2 cellular contexts compared by ENCODE assay signal in genomic region chr15:76054246-76054645, GRCh38. TPM values are rescaled to one million over a fixed set of nuclear protein-coding genes. Genes with fewer than 3 reads are reported as not detected.
"Had no signal": no experiment of that assay in that cellular context is flagged by ENCODE, and none has a peak within 500 bp of the region (broad histone marks: within the 10 kb centered on the region; RNA-seq: fewer than 3 reads in every experiment).

No MANE protein-coding gene starts in this region.

RNA-seq across cellular contexts. Expression of gene TMEM266, which starts 5.5 kb away (rescaled TPM):
- total RNA-seq: Right ventricle myocardium inferior, RPMI7951 had no signal

RNA-seq across cellular contexts. Expression of gene NRG4, which starts 42.0 kb away (rescaled TPM):
- total RNA-seq: Right ventricle myocardium inferior, RPMI7951 had no signal
